In the genomic region with DNA sequence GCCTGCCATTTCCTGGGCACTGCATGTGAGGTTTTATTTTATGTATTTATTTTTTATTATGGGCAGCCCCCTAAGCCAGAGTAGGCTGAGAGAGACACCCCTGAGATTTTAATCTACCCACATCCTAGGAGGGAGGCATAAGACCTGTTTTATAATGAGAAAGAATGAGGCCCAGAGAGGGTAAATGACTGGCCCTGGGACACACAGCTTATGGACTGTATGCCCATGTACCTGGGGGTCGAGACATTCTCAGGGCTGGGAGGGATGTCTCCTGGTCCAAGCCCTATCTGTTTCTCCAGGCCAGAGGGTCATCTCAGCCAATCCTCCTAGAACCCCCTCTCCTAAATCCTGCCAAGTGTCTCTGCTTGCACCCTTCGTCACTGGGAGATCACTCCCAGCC, we compare ENCODE assay signal across 16 cellular contexts. TPM values are rescaled to one million over a fixed set of nuclear protein-coding genes. Genes with fewer than 3 reads are reported as not detected.
A peak's percentile ranks its signal among the peaks of the same experiment; 100 is the strongest.
DNase-seq lines count a peak whose midpoint lies in the region; ATAC-seq, FAIRE-seq and TF ChIP-seq lines count a peak whose summit lies in the region.
"Had no signal": no experiment of that assay in that cellular context is flagged by ENCODE, and none has a peak within 500 bp of the region (broad histone marks: within the 10 kb centered on the region; RNA-seq: fewer than 3 reads in every experiment).

No MANE protein-coding gene starts in this region.

- POLR2A ChIA-PET in IMR-90 (lab: Charles Lee; ENCODE audit: unreplicated experiment) = no interaction called here

- peak overlapping the region; percentile 94 for H2AK5ac ChIP-seq in IMR-90 (ENCODE audit: low read depth, low read length)

- ATAC-seq in IMR-90 (ENCODE audit: low read depth) = no peak

- H4K5ac ChIP-seq in IMR-90 (ENCODE audit: low read depth, low read length) = no peak overlapping the region

- WGBS in IMR-90 (ENCODE audit: extremely low coverage in 2 of 2, insufficient read length in 1 of 2), 2 experiments = 94% methylated on average over 2 of the region's 2 CpGs; no CpG with 5 or more reads in 1 of the 2 experiments

- H2BK5ac ChIP-seq in IMR-90 (ENCODE audit: low read depth, low read length, poor library complexity, severe bottlenecking) = no peak overlapping the region

- no peak overlapping the region for H2BK15ac ChIP-seq in IMR-90 (ENCODE audit: low read depth, low read length)

- DNase-seq in IMR-90 = no peak
- DNase-seq in colonic mucosa = no peak
- DNase-seq in tibial artery = no peak
- no peak for DNase-seq in effector CD8-positive, alpha-beta T cell (lab: John Stamatoyannopoulos, UW)
- no peak for DNase-seq in HTR-8/SVneo (ENCODE audit: insufficient read length, low spot score)
- no peak for DNase-seq in foreskin melanocyte
- DNase-seq: activated naive CD4-positive, alpha-beta T cell treated with anti-CD3 and anti-CD28 coated beads, Interleukin-2, amount 10 ng/mL, durations not matched to agents 7 days and 5 days; CD8-positive, alpha-beta memory T cell; NCI-H1436 treated with DMSO at 0.1 percent for 48 hours had no signal

- no peak overlapping the region for H3K14ac ChIP-seq in IMR-90 (replicated peaks; ENCODE audit: low read depth, low read length)

- H4K8ac ChIP-seq in IMR-90 (ENCODE audit: low read depth in 2 of 2, low read length in 2 of 2) = no peak overlapping the region

- H3K79me1 ChIP-seq in IMR-90 (ENCODE audit: low read depth in 1 of 2, low read length in 2 of 2) = peaks cover 27 to 83% of the 10 kb centered on the region in 2 experiments

- no peak overlapping the region for H3K18ac ChIP-seq in IMR-90 (ENCODE audit: low read depth, low read length)

- FAIRE-seq in HTR-8/SVneo (lab: Jason Lieb, UNC) = no peak
- FAIRE-seq: G401.6 had no signal

- peaks cover 37% of the 10 kb centered on the region for H3K9me1 ChIP-seq in IMR-90 (ENCODE audit: insufficient read depth, low read length)

- no peak overlapping the region for H3K4me3 ChIP-seq in IMR-90 (ENCODE audit: insufficient read depth, low read depth, low read length)
- H3K4me3 ChIP-seq in colonic mucosa = no peak overlapping the region
- H3K4me3 ChIP-seq in mucosa of rectum (ENCODE audit: low read length in 2 of 2) = no peak overlapping the region
- H3K4me3 ChIP-seq in tibial artery = no peak overlapping the region

- no peak overlapping the region for H3K4me2 ChIP-seq in IMR-90 (ENCODE audit: low read depth, low read length)
- H3K4me2 ChIP-seq: KMS-11 had no signal

- no peak overlapping the region for H3K23ac ChIP-seq in IMR-90 (ENCODE audit: low read depth, low read length)

- H3K36me3 ChIP-seq in IMR-90 (ENCODE audit: control insufficient read depth, insufficient read depth, low read length) (no peaks in the 10 kb centered on the region), colonic mucosa (no peaks in the 10 kb centered on the region), mucosa of rectum (ENCODE audit: control insufficient read depth in 2 of 2, insufficient read depth in 2 of 2, low read length in 2 of 2) (no peaks in the 10 kb centered on the region), tibial artery (no peaks in the 10 kb centered on the region)

- TF ChIP-seq CTCF in IMR-90 (conservative IDR thresholded peaks at IDR 0.05; ENCODE audit: low read depth, low read length) (no peak), colonic mucosa (IDR thresholded peaks at IDR 0.05) (no peak), tibial artery (IDR thresholded peaks at IDR 0.05) (no peak)

- no peak for TF ChIP-seq POLR2A in IMR-90 (IDR thresholded peaks at IDR 0.05; ENCODE audit: low read depth, low read length)

- H3K27me3 ChIP-seq in IMR-90 (ENCODE audit: control insufficient read depth, insufficient read depth, low read length) (no peaks in the 10 kb centered on the region), colonic mucosa (peaks cover 11% of the 10 kb centered on the region), mucosa of rectum (ENCODE audit: control insufficient read depth in 2 of 2, insufficient read depth in 2 of 2, low read length in 2 of 2) (peaks cover 5 to 6% of the 10 kb centered on the region in 2 donors), tibial artery (no peaks in the 10 kb centered on the region)

- no peak overlapping the region for H3K56ac ChIP-seq in IMR-90 (ENCODE audit: extremely low read depth, insufficient read depth, low read length)

- BruUV-seq in IMR-90 (replicated peaks; lab: Mats Ljungman, UMichigan) = no TSS peak

- no peak overlapping the region for H2AFZ ChIP-seq in IMR-90 (replicated peaks; ENCODE audit: low read length, poor library complexity)
- H2AFZ ChIP-seq: parathyroid adenoma had no signal

- CTCF ChIA-PET in IMR-90 (lab: Yijun Ruan, JAX) = no interaction called here

- H3K9ac ChIP-seq in IMR-90 (ENCODE audit: low read depth, low read length) (no peak overlapping the region), colonic mucosa (ENCODE audit: low read depth in 2 of 2, low read length in 2 of 2) (no peak overlapping the region), mucosa of rectum (ENCODE audit: low read depth in 1 of 2, low read length in 2 of 2) (no peak overlapping the region)
- H3K9ac ChIP-seq: KMS-11, parathyroid adenoma had no signal

- no peak overlapping the region for H2AK9ac ChIP-seq in IMR-90 (replicated peaks; ENCODE audit: low read depth, low read length, poor library complexity)

- H3K4ac ChIP-seq in IMR-90 (ENCODE audit: low read depth, low read length) = no peak overlapping the region; the same call in 1 of the 2 replicates

- H3K27ac ChIP-seq in IMR-90 (ENCODE audit: insufficient read depth, low read length) (no peak overlapping the region), colonic mucosa (peak overlapping the region; percentile 41), mucosa of rectum (ENCODE audit: low read depth in 2 of 2, low read length in 2 of 2) (peak overlapping the region; percentile 48 to 83), tibial artery (peak overlapping the region; percentile 88 to 90)
- H3K27ac ChIP-seq: KMS-11, parathyroid adenoma, VCaP had no signal

- dilution Hi-C loops in IMR-90 (cut with HindIII; ENCODE audit: low sequenced_read_pairs, unreplicated experiment) = no loop called here

- no peak for TF ChIP-seq RAD21 in IMR-90 (IDR thresholded peaks at IDR 0.05; ENCODE audit: low read length)

- peaks cover 57% of the 10 kb centered on the region for H3K4me1 ChIP-seq in IMR-90 (ENCODE audit: control insufficient read depth, insufficient read depth, low read length)
- H3K4me1 ChIP-seq in colonic mucosa = no peaks in the 10 kb centered on the region
- H3K4me1 ChIP-seq in mucosa of rectum (ENCODE audit: control insufficient read depth in 2 of 2, insufficient read depth in 2 of 2, low read length in 2 of 2) = peaks cover 28 to 37% of the 10 kb centered on the region in 2 donors
- H3K4me1 ChIP-seq in tibial artery = peaks cover 15 to 95% (median 93%) of the 10 kb centered on the region in 4 donors
- H3K4me1 ChIP-seq: parathyroid adenoma had no signal

- no peak overlapping the region for H4K91ac ChIP-seq in IMR-90 (ENCODE audit: insufficient read depth, low read depth, low read length)

- intact Hi-C loops in IMR-90 (cut with micrococcal nuclease) = loop anchor here (5.0 kb wide), 1 partner anchor 218 kb away; no protein-coding TSS in a partner anchor
- intact Hi-C loops in colonic mucosa (cut with DNase I) = no loop called here
- intact Hi-C loops in tibial artery (cut with DNase I; ENCODE audit: low total_unique reads) = loop anchor here (5.0 kb wide), 1 partner anchor 43 kb away; no protein-coding TSS in a partner anchor

- H3K9me3 ChIP-seq in IMR-90 (ENCODE audit: control insufficient read depth, insufficient read depth, low read length) (no peaks in the 10 kb centered on the region), colonic mucosa (no peaks in the 10 kb centered on the region), mucosa of rectum (ENCODE audit: control insufficient read depth in 2 of 2, low read length in 2 of 2) (no peaks in the 10 kb centered on the region), tibial artery (no peaks in the 10 kb centered on the region)

- H2BK120ac ChIP-seq in IMR-90 (ENCODE audit: low read depth, low read length) = no peak overlapping the region

- peaks cover 35% of the 10 kb centered on the region for H4K20me1 ChIP-seq in IMR-90 (ENCODE audit: insufficient read depth, low read length)

- in situ Hi-C loops in IMR-90 (cut with MboI; ENCODE audit: low sequenced_read_pairs) = loop anchor here (5.0 to 25.0 kb wide), 2 partner anchors 108 to 213 kb away; no protein-coding TSS in a partner anchor

- no peak overlapping the region for H2BK20ac ChIP-seq in IMR-90 (ENCODE audit: low read depth, low read length)

TF ChIP-seq in IMR-90, 13 proteins besides CTCF, POLR2A, EP300 and RAD21:
- TF ChIP-seq USF2 (IDR thresholded peaks at IDR 0.05; ENCODE audit: low read depth, low read length) (no peak), FOS (IDR thresholded peaks at IDR 0.05; ENCODE audit: low read depth, low read length) (no peak), MAZ (IDR thresholded peaks at IDR 0.05; ENCODE audit: borderline replicate concordance, low read depth, low read length) (no peak), RCOR1 (IDR thresholded peaks at IDR 0.05; ENCODE audit: insufficient replicate concordance, low read length) (no peak), CEBPB (IDR thresholded peaks at IDR 0.05; ENCODE audit: low read depth, low read length) (no peak), MAFK (IDR thresholded peaks at IDR 0.05; ENCODE audit: low read depth, low read length) (no peak), NFE2L2 (IDR thresholded peaks at IDR 0.05; ENCODE audit: low read depth, low read length) (no peak), RFX5 (IDR thresholded peaks at IDR 0.05; ENCODE audit: low read depth, low read length) (no peak)

RNA-seq across cellular contexts. Expression of gene PLXND1, which starts 6.1 kb away (rescaled TPM):
- total RNA-seq in IMR-90 (2012; rRNA removed) (19.2 and 22.5 TPM in 2 replicates), colonic mucosa (10 to 100 TPM; 25.6 to 26.7 TPM)
- polyA plus RNA-seq in IMR-90 (2012; rRNA removed) = 64.5 and 67.1 TPM in 2 replicates
- 51.4 and 55.1 TPM in 2 replicates for polyA plus RNA-seq in IMR-90 (2012; cell fraction: cytosol; rRNA removed)
- polyA plus RNA-seq in IMR-90 (2012; cell fraction: nucleus; rRNA removed; ENCODE audit: low replicate concordance) = 117 and 164 TPM in 2 replicates

RNA-seq across cellular contexts. Expression of gene H1-8, which starts 57.4 kb away (rescaled TPM):
- not detected in 2 replicates for total RNA-seq in IMR-90 (2012; rRNA removed)
- polyA plus RNA-seq in IMR-90 (2012; rRNA removed) = not detected in 2 replicates
- polyA plus RNA-seq in IMR-90 (2012; cell fraction: cytosol; rRNA removed) = not detected in 2 replicates
- not detected in 2 replicates for polyA plus RNA-seq in IMR-90 (2012; cell fraction: nucleus; rRNA removed; ENCODE audit: low replicate concordance)
- total RNA-seq in colonic mucosa = not detected
- total RNA-seq: CD8-positive, alpha-beta memory T cell; epithelial cell of proximal tubule; NCI-H460 had no signal
- polyA plus RNA-seq: CD8-positive, alpha-beta memory T cell had no signal
